Comparison of ENCODE assay signal across 31 cellular contexts in the genomic region with DNA sequence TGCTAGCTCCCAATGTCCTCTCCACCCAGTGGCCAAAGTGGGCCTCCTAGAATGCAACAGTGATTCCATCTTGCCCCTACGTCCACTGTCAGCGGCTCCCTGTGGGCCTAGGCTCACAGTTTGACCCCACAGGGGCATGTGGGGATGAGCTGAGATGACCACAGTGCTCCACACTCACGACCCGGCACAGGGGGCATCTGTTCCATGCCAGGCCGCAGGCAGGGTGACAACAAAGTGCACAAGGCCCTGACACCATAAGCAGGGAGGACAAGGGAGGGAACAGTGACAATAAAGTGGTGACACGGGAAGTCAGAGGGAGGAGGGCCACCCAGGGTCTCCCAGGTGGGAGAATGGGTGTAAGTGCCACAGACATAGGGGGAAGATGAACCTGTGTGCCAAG.
"Had no signal": no experiment of that assay in that cellular context is flagged by ENCODE, and none has a peak within 500 bp of the region (broad histone marks: within the 10 kb centered on the region; RNA-seq: fewer than 3 reads in every experiment).

No MANE protein-coding gene starts in this region.

- H3K4me1 ChIP-seq: SJCRH30 had no signal

- H3K27ac ChIP-seq: adrenal gland, SJCRH30, SK-N-MC, WERI-Rb-1 had no signal

- H3K27me3 ChIP-seq: adrenal gland, SJCRH30 had no signal

- ATAC-seq: activated CD8-positive, alpha-beta T cell treated with anti-CD3 and anti-CD28 coated beads for 36 hours; activated T-cell treated with anti-CD3 and anti-CD28 coated beads, Interleukin-2, amount 50 U/mL, for 4 hours; K562; Panc1 had no signal

- DNase-seq: activated CD4-positive, alpha-beta T cell treated with anti-CD3 and anti-CD28 coated beads for 1 hour; activated CD4-positive, alpha-beta T cell treated with anti-CD3 and anti-CD28 coated beads for 48 hours; activated CD4-positive, CD25-positive, alpha-beta regulatory T cell; activated CD8-positive, alpha-beta T cell treated with anti-CD3 and anti-CD28 coated beads for 36 hours; activated effector memory CD4-positive, alpha-beta T cell treated with Interleukin-2 at 50 U/mL for 16 hours; activated naive CD4-positive, alpha-beta T cell treated with anti-CD3 and anti-CD28 coated beads, Interleukin-2, amount 50 U/mL, for 16 hours; activated naive CD8-positive, alpha-beta T cell treated with anti-CD3 and anti-CD28 coated beads, Interleukin-2, amount 10 ng/mL, durations not matched to agents 7 days and 5 days; activated T-cell treated with anti-CD3 and anti-CD28 coated beads for 4 hours; activated T-cell treated with anti-CD3 and anti-CD28 coated beads, Interleukin-2, amount 50 U/mL, for 4 hours; adrenal gland; caudate nucleus; cerebellar nuclear complex; NCI-H1092 treated with DMSO at 0.1 percent for 48 hours; NCI-H1417; NCI-H146; NCI-H187; NCI-H2081; NCI-H2171 treated with DMSO at 0.1 percent for 48 hours; NCI-H2227 treated with DMSO at 0.1 percent for 48 hours; NCI-H446 treated with DMSO at 0.1 percent for 48 hours; NCI-H524; NCI-H69; NCI-H82; SHP77; SJCRH30; T1000; WERI-Rb-1 had no signal

- H3K27ac Mint-ChIP-seq: activated CD8-positive, alpha-beta T cell treated with anti-CD3 and anti-CD28 coated beads for 36 hours; activated naive CD8-positive, alpha-beta T cell treated with anti-CD3 and anti-CD28 coated beads, Interleukin-2, amount 10 ng/mL, durations not matched to agents 7 days and 5 days; brain had no signal

- H3K4me3 Mint-ChIP-seq: activated CD8-positive, alpha-beta T cell treated with anti-CD3 and anti-CD28 coated beads for 36 hours; activated naive CD8-positive, alpha-beta T cell treated with anti-CD3 and anti-CD28 coated beads, Interleukin-2, amount 10 ng/mL, durations not matched to agents 7 days and 5 days; activated T-cell treated with anti-CD3 and anti-CD28 coated beads, Interleukin-2, amount 50 U/mL, for 4 hours had no signal

- H3K4me1 Mint-ChIP-seq: brain had no signal

- H3K36me3 ChIP-seq: adrenal gland, SJCRH30, WERI-Rb-1 had no signal

- H3K4me3 ChIP-seq: adrenal gland, K562, SJCRH30, SK-N-MC had no signal
